In the genomic region with DNA sequence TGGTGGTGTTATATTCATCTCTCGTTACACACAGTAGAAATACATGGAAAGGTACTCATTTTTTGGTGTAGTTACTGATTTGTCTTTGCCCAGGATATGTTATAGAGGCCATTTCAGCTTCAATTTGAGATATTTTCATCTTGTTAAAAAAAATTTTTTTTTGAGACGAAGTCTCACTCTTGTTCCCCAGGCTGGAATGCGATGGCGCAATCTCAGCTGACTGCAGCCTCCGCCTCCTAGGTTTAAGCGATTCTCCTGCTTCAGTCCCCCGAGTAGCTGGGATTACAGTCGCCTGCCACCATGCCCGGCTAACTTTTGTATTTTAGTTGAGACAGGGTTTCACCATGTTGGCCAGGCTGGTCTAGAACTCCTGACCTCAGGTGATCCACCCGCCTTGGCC, we compare ENCODE assay signal across 17 cellular contexts. TPM values are rescaled to one million over a fixed set of nuclear protein-coding genes. Genes with fewer than 3 reads are reported as not detected.
DNase-seq lines count a peak whose midpoint lies in the region; ATAC-seq, FAIRE-seq and TF ChIP-seq lines count a peak whose summit lies in the region.
"Had no signal": no experiment of that assay in that cellular context is flagged by ENCODE, and none has a peak within 500 bp of the region (broad histone marks: within the 10 kb centered on the region; RNA-seq: fewer than 3 reads in every experiment).

No MANE protein-coding gene starts in this region.

- no peaks in the 10 kb centered on the region for H3K9me3 ChIP-seq in CD4-positive, alpha-beta T cell (ENCODE audit: control insufficient read depth, low read length)
- no peaks in the 10 kb centered on the region for H3K9me3 ChIP-seq in K562 (replicated peaks; ENCODE audit: control insufficient read depth, insufficient read depth, low read depth, low read length)

- intact Hi-C loops in CD4-positive, alpha-beta T cell (cut with DNase I, micrococcal nuclease), result loop anchor here in 1 of 2 experiments (5.0 kb wide), 1 partner anchor 38 kb away; no protein-coding TSS in a partner anchor
- intact Hi-C loops in K562 (cut with micrococcal nuclease), result no loop called here

- H3K36me3 Mint-ChIP-seq in CD4-positive, alpha-beta T cell (ENCODE audit: low read depth), result peaks cover 91% of the 10 kb centered on the region
- peaks cover 25 to 47% (median 31%) of the 10 kb centered on the region in 3 donors for H3K36me3 Mint-ChIP-seq in immature natural killer cell
- H3K36me3 Mint-ChIP-seq in activated naive CD4-positive, alpha-beta T cell treated with anti-CD3 and anti-CD28 coated beads, Interleukin-2, amount 10 ng/mL, durations not matched to agents 7 days and 5 days, result peaks cover 50% of the 10 kb centered on the region

- no peak overlapping the region for H3K27ac ChIP-seq in CD4-positive, alpha-beta T cell (ENCODE audit: low read depth, low read length)
- no peak overlapping the region for H3K27ac ChIP-seq in K562 (ENCODE audit: extremely low read depth, low read depth, low read length)
- H3K27ac ChIP-seq: HL-60 had no signal

- TF ChIP-seq RAD21 in Ishikawa (IDR thresholded peaks at IDR 0.05; ENCODE audit: low read depth), result no peak
- TF ChIP-seq RAD21 in K562 (CRISPR knock-in tag; conservative IDR thresholded peaks at IDR 0.05 in 1 of 2, IDR thresholded peaks at IDR 0.05 in 1 of 2), result no peak

- no peaks in the 10 kb centered on the region for H3K9me1 ChIP-seq in K562 (ENCODE audit: control insufficient read depth, insufficient read depth, low read length)

- no peak overlapping the region for H3K4me3 Mint-ChIP-seq in CD4-positive, alpha-beta T cell
- H3K4me3 Mint-ChIP-seq in immature natural killer cell, result no peak overlapping the region
- H3K4me3 Mint-ChIP-seq in activated naive CD4-positive, alpha-beta T cell treated with anti-CD3 and anti-CD28 coated beads, Interleukin-2, amount 10 ng/mL, durations not matched to agents 7 days and 5 days, result no peak overlapping the region
- H3K4me3 Mint-ChIP-seq: B cell; CD4-positive, alpha-beta memory T cell; HFFc6 had no signal

- POLR2A ChIA-PET in CD4-positive, alpha-beta T cell (lab: Charles Lee), result no interaction called here
- POLR2A ChIA-PET in K562 (lab: Yijun Ruan, JAX), result interaction anchor here (1.5 kb wide), 1 partner anchor 35 kb away, joined by 3 read pairs; no protein-coding TSS in a partner anchor

- no peak for TF ChIP-seq POLR2A in K562 (conservative IDR thresholded peaks at IDR 0.05)

- H3K27me3 ChIP-seq in CD4-positive, alpha-beta T cell (ENCODE audit: control insufficient read depth, insufficient read depth, low read length), result no peaks in the 10 kb centered on the region
- no peaks in the 10 kb centered on the region for H3K27me3 ChIP-seq in K562 (ENCODE audit: control insufficient read depth in 2 of 2, insufficient read depth in 2 of 2, low read length in 2 of 2)

- 0 out of 2 replicates have a peak, but pooled peaks cover 3% of the 10 kb centered on the region for H4K20me1 ChIP-seq in K562 (replicated peaks; ENCODE audit: control insufficient read depth, insufficient read depth, low read length)

- peaks cover 25% of the 10 kb centered on the region for H3K79me2 ChIP-seq in K562 (ENCODE audit: control insufficient read depth, insufficient read depth, low read length)

- no peaks in the 10 kb centered on the region for H3K4me1 ChIP-seq in K562 (replicated peaks in 1 of 2; ENCODE audit: control insufficient read depth in 2 of 2, insufficient read depth in 2 of 2, low read length in 2 of 2)

- H3K9me3 Mint-ChIP-seq in CD4-positive, alpha-beta T cell, result no peaks in the 10 kb centered on the region
- H3K9me3 Mint-ChIP-seq in immature natural killer cell, result no peaks in the 10 kb centered on the region
- no peaks in the 10 kb centered on the region for H3K9me3 Mint-ChIP-seq in activated naive CD4-positive, alpha-beta T cell treated with anti-CD3 and anti-CD28 coated beads, Interleukin-2, amount 10 ng/mL, durations not matched to agents 7 days and 5 days
- H3K9me3 Mint-ChIP-seq: CD4-positive, alpha-beta memory T cell; HFFc6 had no signal

- TF ChIP-seq EP300 in Ishikawa (IDR thresholded peaks at IDR 0.05; ENCODE audit: borderline replicate concordance) (no peak), K562 (IDR thresholded peaks at IDR 0.05; ENCODE audit: low read length) (no peak)

- WGBS in K562 (ENCODE audit: insufficient coverage, low coverage, missing lambda C conversion rate), result 98% methylated on average over 5 of the region's 10 CpGs

- no peaks in the 10 kb centered on the region for H3K27me3 Mint-ChIP-seq in CD4-positive, alpha-beta T cell
- H3K27me3 Mint-ChIP-seq in immature natural killer cell (ENCODE audit: low read depth in 3 of 3), result peaks cover 0 to 1% (median 1%) of the 10 kb centered on the region in 3 donors
- no peaks in the 10 kb centered on the region for H3K27me3 Mint-ChIP-seq in activated naive CD4-positive, alpha-beta T cell treated with anti-CD3 and anti-CD28 coated beads, Interleukin-2, amount 10 ng/mL, durations not matched to agents 7 days and 5 days
- H3K27me3 Mint-ChIP-seq: B cell; CD4-positive, alpha-beta memory T cell had no signal

- CTCF ChIA-PET in CD4-positive, alpha-beta T cell (lab: Charles Lee), result no interaction called here
- CTCF ChIA-PET in K562 (lab: Yijun Ruan, JAX; ENCODE audit: low intra/inter-chr PET ratio), result no interaction called here
- CTCF ChIA-PET in activated naive CD4-positive, alpha-beta T cell treated with anti-CD3 and anti-CD28 coated beads, Interleukin-2, amount 10 ng/mL, durations not matched to agents 7 days and 5 days (lab: Charles Lee), result no interaction called here

- in situ Hi-C loops in K562 (cut with MboI), result no loop called here

- H3K4me2 ChIP-seq in K562 (ENCODE audit: insufficient read depth, low read length), result no peak overlapping the region

- no peak overlapping the region for H3K4me3 ChIP-seq in K562

- no peak for FAIRE-seq in K562 (lab: Jason Lieb, UNC)
- FAIRE-seq: A204.1, GM12891 had no signal

- no peak for DNase-seq in CD4-positive, alpha-beta T cell
- DNase-seq in K562 (ENCODE audit: extremely low read depth in 1 of 4, low spot score in 3 of 4) (no peak), immature natural killer cell (no peak), NCI-H446 (lab: John Stamatoyannopoulos, UW) (no peak)
- DNase-seq in activated naive CD4-positive, alpha-beta T cell treated with anti-CD3 and anti-CD28 coated beads, Interleukin-2, amount 10 ng/mL, durations not matched to agents 7 days and 5 days, result no peak
- DNase-seq: C1 segment of cervical spinal cord; CD4-positive, alpha-beta memory T cell; DMS79; HCEC 1CT; HFFc6 had no signal

- no peak overlapping the region for H2AFZ ChIP-seq in K562 (ENCODE audit: low read depth, low read length)

- H3K36me3 ChIP-seq in K562 (ENCODE audit: control insufficient read depth, insufficient read depth, low read length), result peaks cover 88% of the 10 kb centered on the region

- BruUV-seq in K562 (replicated peaks; lab: Mats Ljungman, UMichigan), result no TSS peak

- TF ChIP-seq CTCF in CD4-positive, alpha-beta T cell (IDR thresholded peaks at IDR 0.05), result no peak
- TF ChIP-seq CTCF in K562 (IDR thresholded peaks at IDR 0.05 in 2 of 3, conservative IDR thresholded peaks at IDR 0.05 in 1 of 3; ENCODE audit: insufficient read depth in 2 of 3, low read depth in 1 of 3, low read length in 3 of 3), result no peak

- H3K9ac ChIP-seq in K562 (ENCODE audit: insufficient read depth in 1 of 2, low read depth in 2 of 2, low read length in 2 of 2), result no peak overlapping the region

- no peak for ATAC-seq in CD4-positive, alpha-beta T cell (ENCODE audit: poor library complexity)
- no peak for ATAC-seq in K562
- ATAC-seq in GM18870 (IDR thresholded peaks at IDR 0.05; ENCODE audit: unreplicated experiment), result no peak
- no peak for ATAC-seq in GM21723 (IDR thresholded peaks at IDR 0.05; ENCODE audit: unreplicated experiment)

- H3K27ac Mint-ChIP-seq in CD4-positive, alpha-beta T cell, result peak overlapping the region; percentile 42
- peak overlapping the region in 4 of 6 donors; percentile 18 to 83 (median 67) for H3K27ac Mint-ChIP-seq in immature natural killer cell
- H3K27ac Mint-ChIP-seq in activated naive CD4-positive, alpha-beta T cell treated with anti-CD3 and anti-CD28 coated beads, Interleukin-2, amount 10 ng/mL, durations not matched to agents 7 days and 5 days, result no peak overlapping the region
- H3K27ac Mint-ChIP-seq: B cell, HFFc6 had no signal

- H3K4me1 Mint-ChIP-seq in CD4-positive, alpha-beta T cell (ENCODE audit: low read depth), result peaks cover 22% of the 10 kb centered on the region
- H3K4me1 Mint-ChIP-seq in immature natural killer cell, result peaks cover 21 to 23% of the 10 kb centered on the region in 2 donors
- no peaks in the 10 kb centered on the region for H3K4me1 Mint-ChIP-seq in activated naive CD4-positive, alpha-beta T cell treated with anti-CD3 and anti-CD28 coated beads, Interleukin-2, amount 10 ng/mL, durations not matched to agents 7 days and 5 days
- H3K4me1 Mint-ChIP-seq: B cell had no signal

RNA-seq across cellular contexts. Expression of gene MORC3, which starts 19.0 kb away (rescaled TPM):
- total RNA-seq in CD4-positive, alpha-beta T cell, result 10 to 100 TPM; 70.2 to 71.0 TPM
- 69.1 and 213 TPM in 2 replicates for total RNA-seq in K562 (2011; cell fraction: chromatin; rRNA removed; ENCODE audit: low replicate concordance)
- 39.4 and 52.0 TPM in 2 replicates for total RNA-seq in K562 (2011; cell fraction: nucleolus; rRNA removed)
- total RNA-seq in K562 (2011; cell fraction: nucleoplasm; rRNA removed), result 78.0 and 101 TPM in 2 replicates
- total RNA-seq in K562 (2014; rRNA removed) (34.5 and 48.6 TPM in 2 replicates), K562 (2014; rRNA removed; fragmentation: Illumina TruSeq; extraction: Trizol) (53.7 and 61.1 TPM in 2 replicates), K562 (2015; rRNA removed; fragmentation: Illumina TruSeq; extraction: Trizol) (46.0 and 52.1 TPM in 2 replicates), K562 (2021) (29.5 and 36.1 TPM in 2 replicates)
- polyA plus RNA-seq in K562 (2011; rRNA removed) (34.6 and 43.4 TPM in 2 replicates), K562 (2014; fragmentation: Illumina TruSeq; extraction: Trizol) (30.0 and 36.0 TPM in 2 replicates), K562 (2014; fragmentation: Nextera tagmentation; extraction: Ambion mirVana) (10 to 100 TPM; 12.7 to 20.5 TPM), K562 (2014; rRNA removed) (26.1 and 30.6 TPM in 2 replicates), immature natural killer cell (10 to 100 TPM; 22.0 to 40.6 (median 25.1) TPM)
- polyA plus RNA-seq in K562 (2011; cell fraction: cytosol; rRNA removed), result 4.9 and 13.5 TPM in 2 replicates
- 19.9 and 29.4 TPM in 2 replicates for polyA plus RNA-seq in K562 (2011; cell fraction: nucleus; rRNA removed)
- polyA plus RNA-seq in K562 (2012), result 16.6 and 19.7 TPM in 2 replicates
- 86.5 and 93.2 TPM in 2 replicates for polyA minus RNA-seq in K562 (2011; rRNA and poly(A)+ RNA removed)
- polyA minus RNA-seq in K562 (2011; cell fraction: cytosol; rRNA and poly(A)+ RNA removed), result 19.8 and 24.6 TPM in 2 replicates
- polyA minus RNA-seq in K562 (2011; cell fraction: nucleus; rRNA and poly(A)+ RNA removed), result 31.8 and 54.8 TPM in 2 replicates

RNA-seq across cellular contexts. Expression of gene CHAF1B, which starts 46.2 kb away (rescaled TPM):
- total RNA-seq in CD4-positive, alpha-beta T cell, result 1 to 10 TPM; 4.5 to 4.8 TPM
- total RNA-seq in K562 (2011; cell fraction: chromatin; rRNA removed; ENCODE audit: low replicate concordance), result 28.3 and 29.4 TPM in 2 replicates
- total RNA-seq in K562 (2011; cell fraction: nucleolus; rRNA removed), result 14.1 and 17.0 TPM in 2 replicates
- 21.1 and 28.3 TPM in 2 replicates for total RNA-seq in K562 (2011; cell fraction: nucleoplasm; rRNA removed)
- total RNA-seq in K562 (2014; rRNA removed), result 17.8 and 23.0 TPM in 2 replicates
- 24.0 and 28.3 TPM in 2 replicates for total RNA-seq in K562 (2014; rRNA removed; fragmentation: Illumina TruSeq; extraction: Trizol)
- 22.7 and 23.4 TPM in 2 replicates for total RNA-seq in K562 (2015; rRNA removed; fragmentation: Illumina TruSeq; extraction: Trizol)
- 32.3 and 36.8 TPM in 2 replicates for total RNA-seq in K562 (2021)
- polyA plus RNA-seq in K562 (2011; rRNA removed), result 21.0 and 24.4 TPM in 2 replicates
- 14.7 and 17.6 TPM in 2 replicates for polyA plus RNA-seq in K562 (2011; cell fraction: cytosol; rRNA removed)
- 14.3 and 15.2 TPM in 2 replicates for polyA plus RNA-seq in K562 (2011; cell fraction: nucleus; rRNA removed)
- polyA plus RNA-seq in K562 (2012), result 19.3 and 19.7 TPM in 2 replicates
- 29.7 and 34.2 TPM in 2 replicates for polyA plus RNA-seq in K562 (2014; fragmentation: Illumina TruSeq; extraction: Trizol)
- polyA plus RNA-seq in K562 (2014; fragmentation: Nextera tagmentation; extraction: Ambion mirVana), result 10 to 100 TPM in 1 of 2 experiments, 1 to 10 TPM in 1; 7.5 to 12.2 TPM
- polyA plus RNA-seq in K562 (2014; rRNA removed), result 19.4 and 23.4 TPM in 2 replicates
- polyA minus RNA-seq in K562 (2011; rRNA and poly(A)+ RNA removed), result 19.1 and 20.2 TPM in 2 replicates
- 17.5 and 19.8 TPM in 2 replicates for polyA minus RNA-seq in K562 (2011; cell fraction: cytosol; rRNA and poly(A)+ RNA removed)
- 7.4 and 10.0 TPM in 2 replicates for polyA minus RNA-seq in K562 (2011; cell fraction: nucleus; rRNA and poly(A)+ RNA removed)
- polyA plus RNA-seq in immature natural killer cell, result 1 to 10 TPM; 2.4 to 8.4 (median 3.0) TPM
